Comparison of ENCODE assay signal across 8 cellular contexts in genomic region chr5:64165160-64165499, GRCh38. TPM values are rescaled to one million over a fixed set of nuclear protein-coding genes. Genes with fewer than 3 reads are reported as not detected.
DNase-seq lines count a peak whose midpoint lies in the region; ATAC-seq and TF ChIP-seq lines count a peak whose summit lies in the region.

No MANE protein-coding gene starts in this region.

- ATAC-seq in gastrocnemius medialis: no peak
- ATAC-seq in GM19452 (IDR thresholded peaks at IDR 0.05; ENCODE audit: unreplicated experiment): no peak
- no peak for ATAC-seq in CD4-positive, alpha-beta T cell (ENCODE audit: poor library complexity)

- no peaks in the 10 kb centered on the region for H3K36me3 Mint-ChIP-seq in CD4-positive, alpha-beta T cell (ENCODE audit: low read depth)

- POLR2A ChIA-PET in CD4-positive, alpha-beta T cell (lab: Charles Lee): no interaction called here

- no peak for DNase-seq in adrenal gland
- DNase-seq in gastrocnemius medialis: no peak
- DNase-seq in globus pallidus (ENCODE audit: low spot score): no peak
- DNase-seq in NCI-H2029 (lab: John Stamatoyannopoulos, UW): no peak
- no peak for DNase-seq in CD4-positive, alpha-beta T cell

- in situ Hi-C loops in gastrocnemius medialis (cut with MboI; ENCODE audit: low sequenced_read_pairs in 4 of 4): no loop called here

- H3K4me1 Mint-ChIP-seq in CD4-positive, alpha-beta T cell (ENCODE audit: low read depth): peaks cover 9% of the 10 kb centered on the region

- H3K9me3 Mint-ChIP-seq in CD4-positive, alpha-beta T cell: no peaks in the 10 kb centered on the region

- H3K27ac ChIP-seq in HUES48 (ENCODE audit: low read depth, low read length): no peak overlapping the region
- H3K27ac ChIP-seq in adrenal gland: peak overlapping the region in 2 of 5 donors; percentile 78 to 82
- H3K27ac ChIP-seq in iPS-20b (ENCODE audit: low read length): no peak overlapping the region
- H3K27ac ChIP-seq in gastrocnemius medialis: peak overlapping the region; percentile 57 to 81 (median 70)
- no peak overlapping the region for H3K27ac ChIP-seq in CD4-positive, alpha-beta T cell (ENCODE audit: low read depth, low read length)

- no peak overlapping the region for H3K4me3 Mint-ChIP-seq in CD4-positive, alpha-beta T cell

- WGBS in adrenal gland, 4 donors: 35 to 43% (median 37%) methylated on average over 11 of the region's 11 CpGs

- peaks cover 44% of the 10 kb centered on the region for H3K27me3 Mint-ChIP-seq in CD4-positive, alpha-beta T cell

- peak overlapping the region; percentile 59; the same call in 1 of the 2 replicates for H3K9ac ChIP-seq in HUES48 (ENCODE audit: low read depth, low read length)
- 0 out of 2 replicates have a peak overlapping the region, but pooled peaks have one; percentile 45 for H3K9ac ChIP-seq in iPS-20b (ENCODE audit: low read depth, low read length)

- peak overlapping the region; percentile 86 for H3K4me3 ChIP-seq in HUES48 (ENCODE audit: low read depth, low read length)
- H3K4me3 ChIP-seq in adrenal gland: peak overlapping the region in 3 of 4 donors; percentile 66 to 87 (median 77)
- H3K4me3 ChIP-seq in iPS-20b (ENCODE audit: low read length): peak overlapping the region; percentile 87
- peak overlapping the region; percentile 69 to 79 (median 76) for H3K4me3 ChIP-seq in gastrocnemius medialis

- TF ChIP-seq CTCF in adrenal gland (IDR thresholded peaks at IDR 0.05) (no peak), gastrocnemius medialis (IDR thresholded peaks at IDR 0.05 in 4 of 5, conservative IDR thresholded peaks at IDR 0.05 in 1 of 5) (no peak)
- no peak for TF ChIP-seq CTCF in CD4-positive, alpha-beta T cell (IDR thresholded peaks at IDR 0.05)

- H3K9me3 ChIP-seq in HUES48 (ENCODE audit: control insufficient read depth, insufficient read depth, low read length) (no peaks in the 10 kb centered on the region), adrenal gland (replicated peaks in 1 of 3) (no peaks in the 10 kb centered on the region), iPS-20b (ENCODE audit: insufficient read depth, low read depth, low read length) (no peaks in the 10 kb centered on the region), gastrocnemius medialis (no peaks in the 10 kb centered on the region)
- peaks cover 3% of the 10 kb centered on the region for H3K9me3 ChIP-seq in CD4-positive, alpha-beta T cell (ENCODE audit: control insufficient read depth, low read length)

- intact Hi-C loops in adrenal gland (cut with DNase I): no loop called here
- intact Hi-C loops in gastrocnemius medialis (cut with DNase I; ENCODE audit: low total_unique reads): loop anchor here (10.0 kb wide), 1 partner anchor 1320 kb away; the partner anchor contains the start of gene ADAMTS6
- intact Hi-C loops in CD4-positive, alpha-beta T cell (cut with DNase I, micrococcal nuclease): no loop called here

- H3K36me3 ChIP-seq in HUES48 (ENCODE audit: control insufficient read depth, insufficient read depth, low read length) (no peaks in the 10 kb centered on the region), adrenal gland (replicated peaks in 1 of 2) (no peaks in the 10 kb centered on the region), iPS-20b (ENCODE audit: insufficient read depth, low read depth, low read length) (no peaks in the 10 kb centered on the region), gastrocnemius medialis (no peaks in the 10 kb centered on the region)

- CTCF ChIA-PET in CD4-positive, alpha-beta T cell (lab: Charles Lee): no interaction called here

- H3K27ac Mint-ChIP-seq in CD4-positive, alpha-beta T cell: no peak overlapping the region

- peaks cover 26% of the 10 kb centered on the region for H3K27me3 ChIP-seq in HUES48 (ENCODE audit: control insufficient read depth, insufficient read depth, low read length)
- H3K27me3 ChIP-seq in adrenal gland: no peaks in the 10 kb centered on the region
- peaks cover 37% of the 10 kb centered on the region for H3K27me3 ChIP-seq in iPS-20b (ENCODE audit: insufficient read depth, low read length)
- H3K27me3 ChIP-seq in gastrocnemius medialis: no peaks in the 10 kb centered on the region
- H3K27me3 ChIP-seq in CD4-positive, alpha-beta T cell (ENCODE audit: control insufficient read depth, insufficient read depth, low read length): peaks cover 47% of the 10 kb centered on the region

- no peak for TF ChIP-seq POLR2A in adrenal gland (IDR thresholded peaks at IDR 0.05)
- TF ChIP-seq POLR2A in gastrocnemius medialis (IDR thresholded peaks at IDR 0.05): no peak

- peaks cover 4% of the 10 kb centered on the region; the same call in 1 of the 2 replicates for H3K4me1 ChIP-seq in HUES48 (ENCODE audit: control insufficient read depth, insufficient read depth, low read length)
- H3K4me1 ChIP-seq in adrenal gland (replicated peaks in 1 of 2): peaks cover 4% of the 10 kb centered on the region in 2 donors
- H3K4me1 ChIP-seq in iPS-20b (ENCODE audit: insufficient read depth, low read length): peaks cover 4% of the 10 kb centered on the region; the same call in 1 of the 2 replicates
- H3K4me1 ChIP-seq in gastrocnemius medialis: peaks cover 3 to 26% of the 10 kb centered on the region in 2 donors

RNA-seq across cellular contexts. Expression of gene RNF180, which starts 0.5 kb away (rescaled TPM):
- total RNA-seq in adrenal gland (10 to 100 TPM in 5 of 8 donors, 1 to 10 TPM in 3; 8.7 to 21.7 (median 12.3) TPM), gastrocnemius medialis (10 to 100 TPM in 1 of 4 donors, 1 to 10 TPM in 3; 3.7 to 14.3 (median 5.2) TPM)
- 1 to 10 TPM; 1.5 to 6.8 (median 3.2) TPM for polyA plus RNA-seq in adrenal gland
- total RNA-seq in CD4-positive, alpha-beta T cell: not detected

Comparison
In these comparisons a context has a peak if more than half of its experiments do, and no peak if none do; other contexts are left out.
1. H3K27ac ChIP-seq: peak in gastrocnemius medialis (4 of 4); none in HUES48 (single experiment), iPS-20b (single experiment) and CD4-positive, alpha-beta T cell (single experiment).
2. RNA of gene RNF180, which starts 0.5 kb away (total RNA-seq): 8.7 to 21.7 TPM in adrenal gland and 3.7 to 14.3 TPM in gastrocnemius medialis; not detected in CD4-positive, alpha-beta T cell; every median in the first group is over 4 times any median in the second.
3. Peak in every context shown above with its lines, with median percentiles within 50 percentile points of each other: H3K4me3 ChIP-seq.